In the genomic region with DNA sequence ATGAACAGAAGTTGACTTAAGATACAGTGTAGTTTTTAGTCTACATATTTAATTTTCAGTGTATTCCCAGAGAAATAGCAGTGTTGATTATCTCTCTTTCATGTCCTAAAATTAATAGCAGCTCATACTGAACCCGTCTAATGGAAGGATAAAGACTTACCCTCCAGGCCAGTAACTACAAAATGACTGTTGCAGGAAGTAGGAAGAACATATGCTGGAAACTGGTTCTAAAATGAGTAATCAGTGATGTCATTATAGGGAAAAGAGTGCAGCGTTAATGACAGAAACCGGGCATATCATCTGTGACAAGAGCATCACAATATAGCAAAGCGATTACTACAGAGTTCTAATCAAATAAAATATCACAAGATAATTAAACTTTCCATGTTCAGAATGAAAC, we compare ENCODE assay signal across 22 cellular contexts.
"Had no signal": no experiment of that assay in that cellular context is flagged by ENCODE, and none has a peak within 500 bp of the region (broad histone marks: within the 10 kb centered on the region; RNA-seq: fewer than 3 reads in every experiment).

No MANE protein-coding gene starts in this region.

- H3K27me3 Mint-ChIP-seq: activated CD4-positive, alpha-beta T cell treated with anti-CD3 and anti-CD28 coated beads, Interleukin-2, amount 10 ng/mL, durations not matched to agents 24 days and 14 days had no signal

- H3K27ac ChIP-seq: ascending aorta, epithelial cell of prostate, gastrocnemius medialis, spleen had no signal

- H3K36me3 ChIP-seq: ascending aorta, gastrocnemius medialis, spleen had no signal

- H3K4me3 ChIP-seq: ascending aorta, gastrocnemius medialis, lung, spleen had no signal

- H3K27me3 ChIP-seq: ascending aorta, gastrocnemius medialis, spleen had no signal

- H3K4me1 Mint-ChIP-seq: nephron had no signal

- H3K4me1 ChIP-seq: ascending aorta, gastrocnemius medialis had no signal

- ATAC-seq: activated T-cell treated with anti-CD3 and anti-CD28 coated beads, Interleukin-2, amount 50 U/mL, for 4 hours; gastrocnemius medialis; left lobe of liver had no signal

- H3K27ac Mint-ChIP-seq: activated CD4-positive, alpha-beta T cell treated with anti-CD3 and anti-CD28 coated beads, Interleukin-2, amount 10 ng/mL, durations not matched to agents 24 days and 14 days; mesothelial cell of epicardium; nephron; T-helper 2 cell treated with Interferon-gamma antibody and Interleukin-4, amounts not matched to agents 5 μg/mL and 100 μg/mL, for 36 hours had no signal

- H3K4me3 Mint-ChIP-seq: activated CD4-positive, alpha-beta T cell treated with anti-CD3 and anti-CD28 coated beads, Interleukin-2, amount 10 ng/mL, durations not matched to agents 24 days and 14 days; activated T-cell treated with anti-CD3 and anti-CD28 coated beads, Interleukin-2, amount 50 U/mL, for 4 hours; mesothelial cell of epicardium; nephron; T-helper 2 cell treated with Interferon-gamma antibody and Interleukin-4, amounts not matched to agents 5 μg/mL and 100 μg/mL, for 36 hours had no signal

- H3K9me3 Mint-ChIP-seq: activated CD4-positive, alpha-beta T cell treated with anti-CD3 and anti-CD28 coated beads, Interleukin-2, amount 10 ng/mL, durations not matched to agents 24 days and 14 days; activated T-cell treated with anti-CD3 and anti-CD28 coated beads, Interleukin-2, amount 50 U/mL, for 4 hours; nephron; T-helper 2 cell treated with Interferon-gamma antibody and Interleukin-4, amounts not matched to agents 5 μg/mL and 100 μg/mL, for 36 hours had no signal

- DNase-seq: activated CD4-positive, alpha-beta T cell treated with anti-CD3 and anti-CD28 coated beads, Interleukin-2, amount 10 ng/mL, durations not matched to agents 24 days and 14 days; activated CD4-positive, CD25-positive, alpha-beta regulatory T cell; activated CD8-positive, alpha-beta memory T cell treated with anti-CD3 and anti-CD28 coated beads, Interleukin-2, amount 50 U/mL, for 4 hours; activated effector memory CD4-positive, alpha-beta T cell treated with Interleukin-2 at 50 U/mL for 16 hours; activated naive CD4-positive, alpha-beta T cell treated with anti-CD3 and anti-CD28 coated beads, Interleukin-2, amount 50 U/mL, for 16 hours; activated T-cell treated with anti-CD3 and anti-CD28 coated beads, Interleukin-2, amount 50 U/mL, for 4 hours; cerebellar nuclear complex; cortex of kidney; effector memory CD4-positive, alpha-beta T cell; gastrocnemius medialis; head of caudate nucleus; nucleus accumbens; spleen; stimulated activated CD4-positive, alpha-beta T cell treated with anti-CD3 and anti-CD28 coated beads, Interleukin-4, amount 100 ng/mL, for 4 hours; stimulated activated naive CD4-positive, alpha-beta T cell had no signal

- H3K36me3 Mint-ChIP-seq: mesothelial cell of epicardium had no signal
